8 cellular contexts compared by ENCODE assay signal in the genomic region with DNA sequence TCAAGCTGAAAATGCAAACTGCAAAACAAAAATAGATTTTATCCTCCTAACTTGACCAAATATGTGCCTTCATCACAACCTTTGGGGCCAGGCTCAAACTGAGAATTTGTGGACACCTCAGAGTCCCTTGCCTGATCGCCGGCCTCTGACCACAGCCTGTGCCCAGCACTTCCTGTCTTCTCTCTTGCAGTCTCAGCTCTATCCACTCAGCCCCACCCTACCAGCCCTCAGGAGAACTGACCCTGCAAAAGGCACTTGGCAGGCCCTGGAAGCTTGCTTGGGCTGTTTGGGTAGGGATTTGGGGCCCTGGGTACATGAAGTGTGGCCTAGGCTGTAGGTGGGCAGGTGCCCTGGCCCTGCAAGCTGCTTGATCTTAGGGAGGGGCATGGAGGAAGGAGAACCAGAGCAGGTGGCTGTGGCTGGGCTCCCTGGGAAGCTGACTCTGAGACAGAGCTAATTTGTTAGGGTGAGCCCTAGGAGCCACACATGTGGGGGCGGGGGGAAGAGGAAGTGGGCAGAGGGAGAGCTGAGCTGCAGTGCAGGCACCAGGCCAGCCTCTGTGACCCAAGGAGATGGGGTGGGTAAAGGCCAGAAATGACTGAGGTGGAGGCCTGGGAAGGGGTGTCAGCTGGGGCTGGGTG. TPM values are rescaled to one million over a fixed set of nuclear protein-coding genes. Genes with fewer than 3 reads are reported as not detected.
DNase-seq lines count a peak whose midpoint lies in the region; ATAC-seq and FAIRE-seq lines count a peak whose summit lies in the region.

No MANE protein-coding gene starts in this region.

- H3K27me3 ChIP-seq in skeletal muscle tissue (ENCODE audit: control insufficient read depth in 3 of 3, insufficient read depth in 3 of 3, low read length in 3 of 3), result peaks cover 0 to 4% (median 0%) of the 10 kb centered on the region in 3 donors

- H3K27ac ChIP-seq in skeletal muscle tissue (ENCODE audit: low read depth, low read length), result peak overlapping the region; percentile 62

- H3K9ac ChIP-seq in skeletal muscle tissue (ENCODE audit: low read depth in 1 of 3, low read length in 3 of 3), result peak overlapping the region in 1 of 3 donors; percentile 8

- DNase-seq in GM19239 (ENCODE audit: insufficient read length, low spot score) (no peak), OCI-M1 (lab: John Stamatoyannopoulos, UW) (peak; percentile 74), globus pallidus (ENCODE audit: low spot score) (peak; percentile 56), HuH-7 (ENCODE audit: low spot score) (no peak)

- no peaks in the 10 kb centered on the region for H3K9me3 ChIP-seq in skeletal muscle tissue (ENCODE audit: control insufficient read depth in 3 of 3, low read length in 3 of 3)

- peaks cover 23 to 30% (median 25%) of the 10 kb centered on the region in 3 donors for H3K4me1 ChIP-seq in skeletal muscle tissue (ENCODE audit: control insufficient read depth in 3 of 3, insufficient read depth in 3 of 3, low read length in 3 of 3)

- peaks cover 0 to 29% (median 5%) of the 10 kb centered on the region in 3 donors for H3K36me3 ChIP-seq in skeletal muscle tissue (ENCODE audit: control insufficient read depth in 3 of 3, insufficient read depth in 3 of 3, low read length in 3 of 3)

- peak; percentile 55 for FAIRE-seq in GM19239 (lab: Jason Lieb, UNC)

- ATAC-seq in GM21526 (IDR thresholded peaks at IDR 0.05; ENCODE audit: low FRiP score, unreplicated experiment) (no peak), HG03565 (IDR thresholded peaks at IDR 0.05; ENCODE audit: unreplicated experiment) (no peak), HG02852 (IDR thresholded peaks at IDR 0.05; ENCODE audit: unreplicated experiment) (no peak)

- no peak overlapping the region for H3K4me3 ChIP-seq in skeletal muscle tissue (ENCODE audit: low read length in 3 of 3)

RNA-seq across cellular contexts. Expression of a gene that starts 8.6 kb away (rescaled TPM):
- 129 TPM for total RNA-seq in skeletal muscle tissue

RNA-seq across cellular contexts. Expression of a gene that starts 58.7 kb away (rescaled TPM):
- total RNA-seq in skeletal muscle tissue, result 36.0 TPM

RNA-seq across cellular contexts. Expression of a gene that starts 58.8 kb away (rescaled TPM):
- total RNA-seq in skeletal muscle tissue, result 25.6 TPM

Comparison
In these comparisons a context has a peak if more than half of its experiments do, and no peak if none do; other contexts are left out.
1. DNase-seq: peak in OCI-M1 (single experiment) and globus pallidus (single experiment); none in GM19239 (single experiment) and HuH-7 (single experiment).